ENCODE assay signal across 30 cellular contexts in genomic region chr3:153277029-153277428, GRCh38.
DNase-seq lines count a peak whose midpoint lies in the region; ATAC-seq, FAIRE-seq and TF ChIP-seq lines count a peak whose summit lies in the region.
"Had no signal": no experiment of that assay in that cellular context is flagged by ENCODE, and none has a peak within 500 bp of the region (broad histone marks: within the 10 kb centered on the region; RNA-seq: fewer than 3 reads in every experiment).

No MANE protein-coding gene starts in this region.

- H3K9me3 Mint-ChIP-seq in activated CD8-positive, alpha-beta T cell treated with anti-CD3 and anti-CD28 coated beads, Interleukin-2, amount 10 ng/mL, durations not matched to agents 7 days and 5 days (ENCODE audit: insufficient read depth) = no peaks in the 10 kb centered on the region
- H3K9me3 Mint-ChIP-seq: activated T-helper 2 cell treated with anti-CD3 and anti-CD28 coated beads, Interferon-gamma antibody, Interleukin-2, Interleukin-4, amounts not matched to agents 10 μg/mL and 5 μg/mL and 100 μg/mL, durations not matched to agents 14 hours and 24 hours and 36 hours; CD4-positive, CD25-positive, alpha-beta regulatory T cell; natural killer cell treated with Interleukin-12 subunit alpha and Interleukin-12 subunit beta and Interleukin-15 and Interleukin-18, amount 100 ng/mL, for 72 hours had no signal

- no peak for ATAC-seq in K562
- ATAC-seq in HG02763 (IDR thresholded peaks at IDR 0.05; ENCODE audit: unreplicated experiment) = no peak
- ATAC-seq in GM18505 (IDR thresholded peaks at IDR 0.05; ENCODE audit: unreplicated experiment) = no peak
- ATAC-seq in activated CD8-positive, alpha-beta T cell treated with anti-CD3 and anti-CD28 coated beads, Interleukin-2, amount 10 ng/mL, durations not matched to agents 7 days and 5 days = no peak
- ATAC-seq: natural killer cell treated with Interleukin-12 subunit alpha and Interleukin-12 subunit beta and Interleukin-15 and Interleukin-18, amount 100 ng/mL, for 72 hours; pancreas; right cardiac atrium had no signal

- peaks cover 0 to 4% of the 10 kb centered on the region in 2 experiments; a peak in 1 of 5 replicates for H3K4me1 ChIP-seq in K562 (replicated peaks in 1 of 2; ENCODE audit: control insufficient read depth in 2 of 2, insufficient read depth in 2 of 2, low read length in 2 of 2)
- H3K4me1 ChIP-seq: ascending aorta, pancreas had no signal

- no peak overlapping the region for H3K27ac Mint-ChIP-seq in activated CD8-positive, alpha-beta T cell treated with anti-CD3 and anti-CD28 coated beads, Interleukin-2, amount 10 ng/mL, durations not matched to agents 7 days and 5 days
- H3K27ac Mint-ChIP-seq: activated naive CD8-positive, alpha-beta T cell; activated T-helper 2 cell treated with anti-CD3 and anti-CD28 coated beads, Interferon-gamma antibody, Interleukin-2, Interleukin-4, amounts not matched to agents 10 μg/mL and 5 μg/mL and 100 μg/mL, durations not matched to agents 14 hours and 24 hours and 36 hours; CD4-positive, CD25-positive, alpha-beta regulatory T cell; natural killer cell treated with Interleukin-12 subunit alpha and Interleukin-12 subunit beta and Interleukin-15 and Interleukin-18, amount 100 ng/mL, for 72 hours had no signal

- no peak overlapping the region for H3K4me3 Mint-ChIP-seq in activated CD8-positive, alpha-beta T cell treated with anti-CD3 and anti-CD28 coated beads, Interleukin-2, amount 10 ng/mL, durations not matched to agents 7 days and 5 days
- H3K4me3 Mint-ChIP-seq: activated naive CD8-positive, alpha-beta T cell; CD4-positive, CD25-positive, alpha-beta regulatory T cell; natural killer cell treated with Interleukin-12 subunit alpha and Interleukin-12 subunit beta and Interleukin-15 and Interleukin-18, amount 100 ng/mL, for 72 hours had no signal

- TF ChIP-seq EP300 in K562 (IDR thresholded peaks at IDR 0.05; ENCODE audit: low read length) = no peak

- CTCF ChIA-PET in K562 (lab: Yijun Ruan, JAX; ENCODE audit: low intra/inter-chr PET ratio) = no interaction called here
- CTCF ChIA-PET in activated CD8-positive, alpha-beta T cell treated with anti-CD3 and anti-CD28 coated beads, Interleukin-2, amount 10 ng/mL, durations not matched to agents 7 days and 5 days (lab: Charles Lee) = no interaction called here

- TF ChIP-seq POLR2A in K562 (conservative IDR thresholded peaks at IDR 0.05) = no peak
- TF ChIP-seq POLR2A in GM18505 (IDR thresholded peaks at IDR 0.05; ENCODE audit: borderline replicate concordance, extremely low read depth, insufficient read depth, insufficient read length) = no peak

- peak; percentile 52 for DNase-seq in EL
- peak; percentile 59 for DNase-seq in HT1080 (ENCODE audit: low read depth)
- no peak for DNase-seq in K562 (ENCODE audit: extremely low read depth in 1 of 4, low spot score in 3 of 4)
- peak; percentile 26 for DNase-seq in kidney glomerular epithelial cell (lab: John Stamatoyannopoulos, UW)
- no peak for DNase-seq in activated CD8-positive, alpha-beta T cell treated with anti-CD3 and anti-CD28 coated beads, Interleukin-2, amount 10 ng/mL, durations not matched to agents 7 days and 5 days
- no peak for DNase-seq in epidermal melanocyte (ENCODE audit: insufficient read length, low spot score)
- DNase-seq: activated CD4-positive, alpha-beta T cell treated with anti-CD3 and anti-CD28 coated beads, Interleukin-2, amount 50 U/mL, for 48 hours; activated CD4-positive, CD25-positive, alpha-beta regulatory T cell; activated CD8-positive, alpha-beta memory T cell treated with anti-CD3 and anti-CD28 coated beads, Interleukin-2, amount 50 U/mL, for 48 hours; CD4-positive, CD25-positive, alpha-beta regulatory T cell; cerebellar nuclear complex; erythroblast; NCI-H1092; NCI-H2029 treated with DMSO at 0.1 percent for 48 hours; NCI-H345; NCI-H774; pancreas; right cardiac atrium; stimulated activated CD4-positive, alpha-beta T cell treated with anti-CD3 and anti-CD28 coated beads, Interleukin-4, amount 100 ng/mL, for 4 hours; stimulated activated naive CD4-positive, alpha-beta T cell had no signal

- no peaks in the 10 kb centered on the region for H3K27me3 ChIP-seq in K562 (ENCODE audit: control insufficient read depth in 2 of 2, insufficient read depth in 2 of 2, low read length in 2 of 2)
- H3K27me3 ChIP-seq: ascending aorta, pancreas had no signal

- POLR2A ChIA-PET in K562 (lab: Yijun Ruan, JAX) = no interaction called here
- POLR2A ChIA-PET in activated CD8-positive, alpha-beta T cell treated with anti-CD3 and anti-CD28 coated beads, Interleukin-2, amount 10 ng/mL, durations not matched to agents 7 days and 5 days (lab: Charles Lee) = no interaction called here

- H3K9me3 ChIP-seq in K562 (replicated peaks; ENCODE audit: control insufficient read depth, insufficient read depth, low read depth, low read length) = no peaks in the 10 kb centered on the region
- H3K9me3 ChIP-seq: ascending aorta, pancreas, thoracic aorta had no signal

- H3K4me3 ChIP-seq in K562 = no peak overlapping the region
- H3K4me3 ChIP-seq: ascending aorta, pancreas, thoracic aorta had no signal

- H3K36me3 Mint-ChIP-seq in activated CD8-positive, alpha-beta T cell treated with anti-CD3 and anti-CD28 coated beads, Interleukin-2, amount 10 ng/mL, durations not matched to agents 7 days and 5 days (ENCODE audit: low read depth) = no peaks in the 10 kb centered on the region
- H3K36me3 Mint-ChIP-seq: activated naive CD8-positive, alpha-beta T cell; CD4-positive, CD25-positive, alpha-beta regulatory T cell; natural killer cell treated with Interleukin-12 subunit alpha and Interleukin-12 subunit beta and Interleukin-15 and Interleukin-18, amount 100 ng/mL, for 72 hours had no signal

- H3K9ac ChIP-seq in K562 (ENCODE audit: insufficient read depth in 1 of 2, low read depth in 2 of 2, low read length in 2 of 2) = no peak overlapping the region

- no peaks in the 10 kb centered on the region for H3K79me2 ChIP-seq in K562 (ENCODE audit: control insufficient read depth, insufficient read depth, low read length)

- intact Hi-C loops in K562 (cut with micrococcal nuclease) = no loop called here

- no peak overlapping the region for H3K4me2 ChIP-seq in K562 (ENCODE audit: insufficient read depth, low read length)

- no peaks in the 10 kb centered on the region for H3K27me3 Mint-ChIP-seq in activated CD8-positive, alpha-beta T cell treated with anti-CD3 and anti-CD28 coated beads, Interleukin-2, amount 10 ng/mL, durations not matched to agents 7 days and 5 days (ENCODE audit: low read depth)
- H3K27me3 Mint-ChIP-seq: activated naive CD8-positive, alpha-beta T cell; natural killer cell treated with Interleukin-12 subunit alpha and Interleukin-12 subunit beta and Interleukin-15 and Interleukin-18, amount 100 ng/mL, for 72 hours had no signal

- TF ChIP-seq RAD21 in K562 (CRISPR knock-in tag; conservative IDR thresholded peaks at IDR 0.05 in 1 of 2, IDR thresholded peaks at IDR 0.05 in 1 of 2) = no peak

- no peak for TF ChIP-seq CTCF in K562 (IDR thresholded peaks at IDR 0.05 in 2 of 3, conservative IDR thresholded peaks at IDR 0.05 in 1 of 3; ENCODE audit: insufficient read depth in 2 of 3, low read depth in 1 of 3, low read length in 3 of 3)

- no peaks in the 10 kb centered on the region for H3K4me1 Mint-ChIP-seq in activated CD8-positive, alpha-beta T cell treated with anti-CD3 and anti-CD28 coated beads, Interleukin-2, amount 10 ng/mL, durations not matched to agents 7 days and 5 days (ENCODE audit: low read depth)

- WGBS in K562 (ENCODE audit: insufficient coverage, low coverage, missing lambda C conversion rate) = 40% methylated on average over 2 of the region's 2 CpGs

- H3K36me3 ChIP-seq in K562 (ENCODE audit: control insufficient read depth, insufficient read depth, low read length) = no peaks in the 10 kb centered on the region
- H3K36me3 ChIP-seq: ascending aorta, pancreas, thoracic aorta had no signal

- H3K9me1 ChIP-seq in K562 (ENCODE audit: control insufficient read depth, insufficient read depth, low read length) = no peaks in the 10 kb centered on the region

- no peak for FAIRE-seq in K562 (lab: Jason Lieb, UNC)
- FAIRE-seq: D721Med, GM19239, islet of Langerhans had no signal

- H4K20me1 ChIP-seq in K562 (replicated peaks; ENCODE audit: control insufficient read depth, insufficient read depth, low read length) = no peaks in the 10 kb centered on the region

- in situ Hi-C loops in K562 (cut with MboI) = loop anchor here (25.0 kb wide), 1 partner anchor 240 kb away; no protein-coding TSS in a partner anchor

- BruUV-seq in K562 (replicated peaks; lab: Mats Ljungman, UMichigan) = no TSS peak

- no peak overlapping the region for H3K27ac ChIP-seq in K562 (ENCODE audit: extremely low read depth, low read depth, low read length)
- H3K27ac ChIP-seq: ascending aorta, pancreas, thoracic aorta had no signal

- no peak overlapping the region for H2AFZ ChIP-seq in K562 (ENCODE audit: low read depth, low read length)

TF ChIP-seq in K562, 482 proteins besides CTCF, POLR2A, EP300 and RAD21:
- TF ChIP-seq C11orf30 (IDR thresholded peaks at IDR 0.05; ENCODE audit: low read depth) (peak; percentile 23; the same call in 1 of the 2 replicates), HMBOX1 (IDR thresholded peaks at IDR 0.05) (peak; percentile 44; the same call in 1 of the 2 replicates), ZNF316 (IDR thresholded peaks at IDR 0.05) (peak; percentile 62), SMAD2 (IDR thresholded peaks at IDR 0.05; ENCODE audit: low read depth, low read length) (no peak), TAL1 (IDR thresholded peaks at IDR 0.05) (no peak)

Comparison
In these comparisons a context has a peak if more than half of its experiments do, and no peak if none do; other contexts are left out.
1. DNase-seq: peak in EL (single experiment), HT1080 (single experiment) and kidney glomerular epithelial cell (single experiment); none in K562 (0 of 4), activated CD8-positive, alpha-beta T cell treated with anti-CD3 and anti-CD28 coated beads, Interleukin-2, amount 10 ng/mL, durations not matched to agents 7 days and 5 days (single experiment) and epidermal melanocyte (single experiment).